ENCODE assay signal across 9 cellular contexts in the genomic region with DNA sequence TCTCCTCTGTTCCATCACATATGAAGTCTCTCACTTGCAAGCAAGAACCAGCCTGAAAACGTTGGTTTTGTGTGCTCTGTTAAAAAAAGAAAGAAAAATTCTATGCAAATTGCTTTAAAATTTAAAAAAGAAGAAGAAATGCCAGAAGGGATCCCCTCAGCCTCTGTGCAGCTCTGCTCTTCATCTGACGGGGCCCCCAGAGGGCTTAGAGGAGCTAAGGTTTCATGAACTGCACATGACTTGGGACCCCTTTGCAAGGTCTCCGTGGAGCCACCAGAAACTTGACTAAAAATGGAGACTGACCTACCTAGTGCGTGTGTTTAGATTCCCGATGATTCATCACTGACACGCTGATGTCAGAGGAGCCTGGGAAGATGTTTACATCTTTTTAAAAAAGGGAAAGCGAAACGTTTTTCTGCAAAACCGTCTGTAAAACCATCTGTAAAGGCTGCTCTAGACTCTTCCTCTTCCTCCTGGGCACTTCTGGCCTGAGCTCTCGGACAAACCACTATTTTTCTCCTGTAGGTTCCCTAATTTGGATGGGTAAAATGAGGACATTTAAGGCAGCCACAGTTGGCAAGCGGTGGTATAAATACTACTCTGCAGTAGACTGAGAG.
A peak's percentile ranks its signal among the peaks of the same experiment; 100 is the strongest.
DNase-seq lines count a peak whose midpoint lies in the region; ATAC-seq and TF ChIP-seq lines count a peak whose summit lies in the region.
"Had no signal": no experiment of that assay in that cellular context is flagged by ENCODE, and none has a peak within 500 bp of the region (broad histone marks: within the 10 kb centered on the region; RNA-seq: fewer than 3 reads in every experiment).

No MANE protein-coding gene starts in this region.

- H3K27me3 ChIP-seq in IMR-90 (ENCODE audit: control insufficient read depth, insufficient read depth, low read length): peaks cover 71% of the 10 kb centered on the region

- H3K4me2 ChIP-seq in IMR-90 (ENCODE audit: low read depth, low read length): peak overlapping the region; percentile 75

- BruUV-seq in IMR-90 (replicated peaks; lab: Mats Ljungman, UMichigan): no TSS peak

- H3K4me3 Mint-ChIP-seq in T-helper 17 cell: peak overlapping the region; percentile 31

- H3K9ac ChIP-seq in IMR-90 (ENCODE audit: low read depth, low read length): no peak overlapping the region

- peaks cover 84% of the 10 kb centered on the region for H3K27me3 Mint-ChIP-seq in T-helper 17 cell

- dilution Hi-C loops in IMR-90 (cut with HindIII; ENCODE audit: low sequenced_read_pairs, unreplicated experiment): no loop called here

- no peaks in the 10 kb centered on the region for H3K4me1 ChIP-seq in IMR-90 (ENCODE audit: control insufficient read depth, insufficient read depth, low read length)

- no peak overlapping the region for H3K56ac ChIP-seq in IMR-90 (ENCODE audit: extremely low read depth, insufficient read depth, low read length)

- H4K8ac ChIP-seq in IMR-90 (ENCODE audit: low read depth in 2 of 2, low read length in 2 of 2): no peak overlapping the region

- no peak overlapping the region for H3K18ac ChIP-seq in IMR-90 (ENCODE audit: low read depth, low read length)

- no peak overlapping the region for H2AK5ac ChIP-seq in IMR-90 (ENCODE audit: low read depth, low read length)

- no peak for TF ChIP-seq RAD21 in IMR-90 (IDR thresholded peaks at IDR 0.05; ENCODE audit: low read length)

- TF ChIP-seq CTCF in IMR-90 (conservative IDR thresholded peaks at IDR 0.05; ENCODE audit: low read depth, low read length): no peak

- H2BK5ac ChIP-seq in IMR-90 (ENCODE audit: low read depth, low read length, poor library complexity, severe bottlenecking): no peak overlapping the region

- DNase-seq in COLO829 (ENCODE audit: low spot score) (peak; percentile 25), IMR-90 (peak; percentile 85), T-helper 17 cell (no peak), iris pigment epithelial cell (ENCODE audit: low read depth) (peak; percentile 82), NCI-H82 (lab: John Stamatoyannopoulos, UW) (no peak)
- no peak for DNase-seq in stimulated activated CD4-positive, alpha-beta T cell treated with anti-CD3 and anti-CD28 coated beads, Interleukin-1b, Interleukin-23, amount 100 ng/mL, for 48 hours
- DNase-seq: activated naive CD4-positive, alpha-beta T cell had no signal

- H4K91ac ChIP-seq in IMR-90 (ENCODE audit: insufficient read depth, low read depth, low read length): no peak overlapping the region

- H4K20me1 ChIP-seq in IMR-90 (ENCODE audit: insufficient read depth, low read length): no peaks in the 10 kb centered on the region

- no peak overlapping the region for H3K23ac ChIP-seq in IMR-90 (ENCODE audit: low read depth, low read length)

- no peak overlapping the region for H3K4ac ChIP-seq in IMR-90 (ENCODE audit: low read depth, low read length)

- H2AK9ac ChIP-seq in IMR-90 (replicated peaks; ENCODE audit: low read depth, low read length, poor library complexity): no peak overlapping the region

- H3K4me1 Mint-ChIP-seq in T-helper 17 cell: peaks cover under 1% of the 10 kb centered on the region

- TF ChIP-seq POLR2A in IMR-90 (IDR thresholded peaks at IDR 0.05; ENCODE audit: low read depth, low read length): no peak

- peaks cover 2% of the 10 kb centered on the region for H3K36me3 Mint-ChIP-seq in T-helper 17 cell (ENCODE audit: low read depth)

- POLR2A ChIA-PET in IMR-90 (lab: Charles Lee; ENCODE audit: unreplicated experiment): no interaction called here

- in situ Hi-C loops in IMR-90 (cut with MboI; ENCODE audit: low sequenced_read_pairs): no loop called here

- no peak overlapping the region for H2BK15ac ChIP-seq in IMR-90 (ENCODE audit: low read depth, low read length)

- ATAC-seq in IMR-90 (ENCODE audit: low read depth) (peak; percentile 76), T-helper 17 cell (no peak), HG03571 (IDR thresholded peaks at IDR 0.05; ENCODE audit: unreplicated experiment) (no peak), HG02884 (IDR thresholded peaks at IDR 0.05; ENCODE audit: unreplicated experiment) (no peak)

- H3K9me3 ChIP-seq in IMR-90 (ENCODE audit: control insufficient read depth, insufficient read depth, low read length): no peaks in the 10 kb centered on the region
- no peaks in the 10 kb centered on the region for H3K9me3 ChIP-seq in T-helper 17 cell (ENCODE audit: control insufficient read depth, low read length, poor library complexity, severe bottlenecking)

- 0% methylated on average over 2 of the region's 11 CpGs; no CpG with 5 or more reads in 1 of the 2 experiments for WGBS in IMR-90 (ENCODE audit: extremely low coverage in 2 of 2, insufficient read length in 1 of 2), 2 experiments

- H3K9me1 ChIP-seq in IMR-90 (ENCODE audit: insufficient read depth, low read length): no peaks in the 10 kb centered on the region

- CTCF ChIA-PET in IMR-90 (lab: Yijun Ruan, JAX): no interaction called here

- no peak overlapping the region for H3K14ac ChIP-seq in IMR-90 (replicated peaks; ENCODE audit: low read depth, low read length)

- H3K4me3 ChIP-seq in IMR-90 (ENCODE audit: insufficient read depth, low read depth, low read length): peak overlapping the region; percentile 33; the same call in 1 of the 2 replicates

- no peak overlapping the region for H2BK120ac ChIP-seq in IMR-90 (ENCODE audit: low read depth, low read length)

- H3K27ac Mint-ChIP-seq in T-helper 17 cell: peak overlapping the region; percentile 3

- no peaks in the 10 kb centered on the region for H3K79me1 ChIP-seq in IMR-90 (ENCODE audit: low read depth in 1 of 2, low read length in 2 of 2)

- no peak overlapping the region for H4K5ac ChIP-seq in IMR-90 (ENCODE audit: low read depth, low read length)

- no peak overlapping the region for H3K27ac ChIP-seq in IMR-90 (ENCODE audit: insufficient read depth, low read length)

- intact Hi-C loops in IMR-90 (cut with micrococcal nuclease): loop anchor here (2.0 kb wide), 1 partner anchor 43 kb away; no protein-coding TSS in a partner anchor

- H2BK20ac ChIP-seq in IMR-90 (ENCODE audit: low read depth, low read length): no peak overlapping the region

- peak overlapping the region; percentile 15 for H2AFZ ChIP-seq in IMR-90 (replicated peaks; ENCODE audit: low read length, poor library complexity)

- H3K36me3 ChIP-seq in IMR-90 (ENCODE audit: control insufficient read depth, insufficient read depth, low read length): no peaks in the 10 kb centered on the region

TF ChIP-seq in IMR-90, 13 proteins besides CTCF, POLR2A, EP300 and RAD21:
- no peak for TF ChIP-seq RFX5 (IDR thresholded peaks at IDR 0.05; ENCODE audit: low read depth, low read length)
- TF ChIP-seq FOS (IDR thresholded peaks at IDR 0.05; ENCODE audit: low read depth, low read length): peak; percentile 69

Comparison
In these comparisons a context has a peak if more than half of its experiments do, and no peak if none do; other contexts are left out.
1. DNase-seq: peak in COLO829 (single experiment), IMR-90 (single experiment) and iris pigment epithelial cell (single experiment); none in T-helper 17 cell (0 of 3), stimulated activated CD4-positive, alpha-beta T cell treated with anti-CD3 and anti-CD28 coated beads, Interleukin-1b, Interleukin-23, amount 100 ng/mL, for 48 hours (single experiment) and NCI-H82 (single experiment).